11 cellular contexts compared by ENCODE assay signal in the genomic region with DNA sequence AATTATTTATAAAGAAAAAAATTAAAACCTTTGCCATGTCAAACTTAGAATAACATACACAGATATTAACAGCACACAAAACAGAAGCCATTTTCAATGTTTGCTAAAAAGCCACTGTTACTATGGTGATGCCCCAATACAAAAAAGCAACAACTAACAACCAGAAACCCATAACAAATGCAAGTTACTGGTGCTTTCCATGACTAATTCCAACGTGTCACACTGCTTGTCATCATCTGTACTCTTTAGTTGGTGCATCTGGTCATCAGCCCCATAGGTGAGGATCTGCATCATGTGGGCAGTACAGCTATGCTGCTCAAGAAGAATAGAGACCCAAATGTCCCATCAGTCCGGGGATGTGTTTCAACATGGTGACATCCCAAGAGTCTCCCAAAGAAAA. TPM values are rescaled to one million over a fixed set of nuclear protein-coding genes. Genes with fewer than 3 reads are reported as not detected.
DNase-seq lines count a peak whose midpoint lies in the region; ATAC-seq, FAIRE-seq and TF ChIP-seq lines count a peak whose summit lies in the region.
"Had no signal": no experiment of that assay in that cellular context is flagged by ENCODE, and none has a peak within 500 bp of the region (broad histone marks: within the 10 kb centered on the region; RNA-seq: fewer than 3 reads in every experiment).

No MANE protein-coding gene starts in this region.

- no peak for TF ChIP-seq CTCF in fibroblast of mammary gland (conservative IDR thresholded peaks at IDR 0.05; ENCODE audit: control insufficient read depth, insufficient read depth, low read depth, low read length)

- no peak overlapping the region for H3K4me3 ChIP-seq in fibroblast of mammary gland (ENCODE audit: control insufficient read depth, low read depth, low read length)
- H3K4me3 ChIP-seq: esophagus muscularis mucosa, SK-N-MC had no signal

- DNase-seq in A172 (ENCODE audit: low spot score): peak; percentile 14
- DNase-seq in RCC 7860 (ENCODE audit: low spot score): peak; percentile 24
- peak; percentile 81 for DNase-seq in fibroblast of mammary gland (ENCODE audit: low read depth)
- DNase-seq in GOT3 (lab: John Stamatoyannopoulos, UW): no peak
- no peak for DNase-seq in NCI-H510A (lab: John Stamatoyannopoulos, UW)
- no peak for DNase-seq in medulla oblongata (ENCODE audit: extremely low spot score)
- DNase-seq: NCI-H1105 treated with DMSO at 0.1 percent for 48 hours had no signal

- ATAC-seq in GM18868 (IDR thresholded peaks at IDR 0.05; ENCODE audit: unreplicated experiment): peak; percentile 79
- no peak for ATAC-seq in HG02981 (IDR thresholded peaks at IDR 0.05; ENCODE audit: unreplicated experiment)

- no peak for FAIRE-seq in RCC 7860 (lab: Jason Lieb, UNC)

RNA-seq across cellular contexts. Expression of gene ATP8B4, which starts 52.8 kb away (rescaled TPM):
- 0.10 and 0.34 TPM in 2 replicates for total RNA-seq in A172 (2014; rRNA removed; shearing (Covaris generic))

Comparison
In these comparisons a context has a peak if more than half of its experiments do, and no peak if none do; other contexts are left out.
1. DNase-seq: peak in A172 (single experiment), RCC 7860 (single experiment) and fibroblast of mammary gland (single experiment); none in GOT3 (single experiment), NCI-H510A (single experiment) and medulla oblongata (single experiment).